In genomic region chr11:47768090-47768620, GRCh38 we compare ENCODE assay signal across 1 cellular context.
TF ChIP-seq lines count a peak whose summit lies in the region.

No MANE protein-coding gene starts in this region.

TF ChIP-seq in HCT116, 20 proteins besides CTCF, POLR2A, EP300 and RAD21 (continued from another document):
- no peak for TF ChIP-seq REST (IDR thresholded peaks at IDR 0.05; ENCODE audit: low read depth)
- peak; percentile 30 for TF ChIP-seq YY1 (IDR thresholded peaks at IDR 0.05; ENCODE audit: extremely low read depth, insufficient replicate concordance, low read depth, low read length)
- TF ChIP-seq JUND (IDR thresholded peaks at IDR 0.05) = peak; percentile 8; the same call in 1 of the 2 replicates
- no peak for TF ChIP-seq EZH2phosphoT487 (IDR thresholded peaks at IDR 0.05; ENCODE audit: borderline replicate concordance)
- no peak for TF ChIP-seq ZNF274 (IDR thresholded peaks at IDR 0.05; ENCODE audit: low read depth, low read length)
- peak; percentile 79 for TF ChIP-seq POLR2AphosphoS5 (IDR thresholded peaks at IDR 0.05; ENCODE audit: low read depth, low read length)
- peak; percentile 32; the same call in 1 of the 2 replicates for TF ChIP-seq SP1 (IDR thresholded peaks at IDR 0.05; ENCODE audit: low read depth)
- TF ChIP-seq EGR1 (IDR thresholded peaks at IDR 0.05; ENCODE audit: low read depth) = no peak
- TF ChIP-seq FOSL1 (IDR thresholded peaks at IDR 0.05; ENCODE audit: low read depth) = no peak
- TF ChIP-seq ELF1 (IDR thresholded peaks at IDR 0.05; ENCODE audit: borderline replicate concordance, low read depth) = no peak
- peak; percentile 3; the same call in 1 of the 2 replicates for TF ChIP-seq CEBPB (IDR thresholded peaks at IDR 0.05; ENCODE audit: low read depth)
- no peak for TF ChIP-seq ZBTB33 (IDR thresholded peaks at IDR 0.05; ENCODE audit: extremely low read depth, insufficient replicate concordance, low read length)
- peak; percentile 63; the same call in 1 of the 2 replicates for TF ChIP-seq SIN3A (IDR thresholded peaks at IDR 0.05; ENCODE audit: low read depth)
- TF ChIP-seq CBX3 (IDR thresholded peaks at IDR 0.05; ENCODE audit: low read depth) = no peak
- no peak; the same call in 1 of the 2 replicates for TF ChIP-seq ATF3 (IDR thresholded peaks at IDR 0.05)
- TF ChIP-seq EZH2 (IDR thresholded peaks at IDR 0.05) = no peak
- TF ChIP-seq MAX (IDR thresholded peaks at IDR 0.05) = no peak; the same call in 1 of the 2 replicates
- no peak for TF ChIP-seq SRF (IDR thresholded peaks at IDR 0.05; ENCODE audit: low read depth)
- peak; percentile 69 for TF ChIP-seq TCF7L2 (IDR thresholded peaks at IDR 0.05; ENCODE audit: borderline replicate concordance, extremely low read depth, insufficient read depth, insufficient read length)
